10 cellular contexts compared by ENCODE assay signal in the genomic region with DNA sequence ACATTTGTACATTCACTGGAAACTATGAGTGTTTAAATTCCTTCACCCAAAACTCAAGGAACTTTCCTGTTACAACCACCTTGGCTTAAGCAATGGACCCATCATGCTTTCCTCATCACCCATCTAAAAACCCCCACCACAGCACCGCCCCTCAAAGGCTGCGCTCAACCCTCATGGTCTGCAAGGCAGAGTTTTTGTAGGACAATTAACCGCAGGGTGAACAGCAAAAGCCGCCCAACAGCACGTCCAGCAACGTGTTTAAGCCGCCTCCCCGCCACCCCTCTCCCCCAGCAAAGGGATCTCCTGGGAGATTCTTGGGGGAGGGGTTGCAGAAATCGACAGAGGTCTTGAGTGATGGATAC. TPM values are rescaled to one million over a fixed set of nuclear protein-coding genes. Genes with fewer than 3 reads are reported as not detected.
DNase-seq lines count a peak whose midpoint lies in the region; TF ChIP-seq lines count a peak whose summit lies in the region.
"Had no signal": no experiment of that assay in that cellular context is flagged by ENCODE, and none has a peak within 500 bp of the region (broad histone marks: within the 10 kb centered on the region; RNA-seq: fewer than 3 reads in every experiment).

No MANE protein-coding gene starts in this region.

- H3K36me3 ChIP-seq in ACC112 (ENCODE audit: insufficient read depth, low read length) = no peaks in the 10 kb centered on the region
- H3K36me3 ChIP-seq in HUES64 (ENCODE audit: insufficient read depth, low read length) = no peaks in the 10 kb centered on the region
- H3K36me3 ChIP-seq in esophagus (ENCODE audit: control insufficient read depth in 2 of 2, insufficient read depth in 2 of 2, low read length in 1 of 2) = no peaks in the 10 kb centered on the region

- no peak overlapping the region for H2AFZ ChIP-seq in ACC112 (ENCODE audit: low read length, unreplicated experiment)

- peak overlapping the region; percentile 57 for H3K9ac ChIP-seq in HUES64 (ENCODE audit: low read depth, low read length)

- H3K27ac Mint-ChIP-seq in nephron = peak overlapping the region; percentile 83 to 95 (median 94)
- H3K27ac Mint-ChIP-seq: activated CD4-positive, alpha-beta memory T cell treated with anti-CD3 and anti-CD28 coated beads for 36 hours; CD8-positive, alpha-beta T cell had no signal

- DNase-seq in RKO (ENCODE audit: low spot score) (no peak), NCI-H524 treated with DMSO at 0.1 percent for 48 hours (lab: John Stamatoyannopoulos, UW) (no peak), NCI-H2081 treated with DMSO at 0.1 percent for 48 hours (lab: John Stamatoyannopoulos, UW) (no peak), midbrain (lab: John Stamatoyannopoulos, UW) (no peak)
- DNase-seq: CD8-positive, alpha-beta T cell had no signal

- peaks cover 46% of the 10 kb centered on the region for H3K27me3 Mint-ChIP-seq in nephron (ENCODE audit: low read depth)

- H3K4me1 Mint-ChIP-seq in nephron = peaks cover 57% of the 10 kb centered on the region

- H3K27me3 ChIP-seq in ACC112 (ENCODE audit: insufficient read depth, low read length) (peaks cover 30% of the 10 kb centered on the region), HUES64 (ENCODE audit: insufficient read depth, low read length) (peaks cover 48% of the 10 kb centered on the region), esophagus (ENCODE audit: control insufficient read depth in 1 of 2, insufficient read depth in 2 of 2, low read length in 2 of 2) (peaks cover 2 to 3% of the 10 kb centered on the region in 2 donors)

- H3K4me3 ChIP-seq in ACC112 (ENCODE audit: low read depth, low read length) (peak overlapping the region; percentile 86), HUES64 (ENCODE audit: low read length) (peak overlapping the region; percentile 67), esophagus (ENCODE audit: low read depth in 1 of 2, low read length in 2 of 2) (peak overlapping the region in 1 of 2 donors; percentile 64)

- no peak overlapping the region for H3K27ac ChIP-seq in ACC112 (ENCODE audit: low read depth, low read length)
- no peak overlapping the region for H3K27ac ChIP-seq in HUES64 (ENCODE audit: low read depth, low read length)
- peak overlapping the region; percentile 10 to 48 for H3K27ac ChIP-seq in esophagus (ENCODE audit: low read depth in 2 of 2, low read length in 1 of 2)

- 3% methylated on average over 7 of the region's 9 CpGs for WGBS in HUES64
- 54 to 57% methylated on average over 9 of the region's 9 CpGs for WGBS in esophagus, 2 donors

- H3K36me3 Mint-ChIP-seq in nephron (ENCODE audit: low read depth) = no peaks in the 10 kb centered on the region
- H3K36me3 Mint-ChIP-seq: activated CD4-positive, alpha-beta memory T cell treated with anti-CD3 and anti-CD28 coated beads for 36 hours; CD8-positive, alpha-beta T cell had no signal

- peaks cover 5% of the 10 kb centered on the region for H3K79me2 ChIP-seq in ACC112 (ENCODE audit: control insufficient read depth, insufficient read depth, low read length, unreplicated experiment)

- H3K4me1 ChIP-seq in ACC112 (ENCODE audit: control insufficient read depth, insufficient read depth, low read length, unreplicated experiment) (peaks cover 4% of the 10 kb centered on the region), HUES64 (ENCODE audit: insufficient read depth, low read length) (peaks cover 36% of the 10 kb centered on the region), esophagus (ENCODE audit: control insufficient read depth in 2 of 2, insufficient read depth in 2 of 2, low read length in 1 of 2) (peaks cover 0 to 10% of the 10 kb centered on the region in 2 donors)

- peaks cover 7% of the 10 kb centered on the region for H3K9me3 Mint-ChIP-seq in nephron
- H3K9me3 Mint-ChIP-seq: activated CD4-positive, alpha-beta memory T cell treated with anti-CD3 and anti-CD28 coated beads for 36 hours; CD8-positive, alpha-beta T cell had no signal

- TF ChIP-seq CTCF in nephron (IDR thresholded peaks at IDR 0.05; ENCODE audit: unreplicated experiment in 3 of 3) = no peak

- H3K4me3 Mint-ChIP-seq in nephron = peak overlapping the region; percentile 89 to 96 (median 95)
- H3K4me3 Mint-ChIP-seq: activated CD4-positive, alpha-beta memory T cell treated with anti-CD3 and anti-CD28 coated beads for 36 hours; CD8-positive, alpha-beta T cell had no signal

- H3K9me3 ChIP-seq in HUES64 (ENCODE audit: insufficient read depth, low read depth, low read length) (peaks cover 2% of the 10 kb centered on the region; the same call in 1 of the 2 replicates), esophagus (ENCODE audit: control insufficient read depth in 2 of 2, insufficient read depth in 1 of 2, low read depth in 1 of 2, low read length in 1 of 2) (peaks cover 0 to 4% of the 10 kb centered on the region in 2 donors)

RNA-seq across cellular contexts. Expression of gene ROR2, which starts 2.0 kb away (rescaled TPM):
- 16.6 TPM for polyA plus RNA-seq in HUES64 (2013, experiment 1 of 2)
- polyA plus RNA-seq in HUES64 (2013, experiment 2 of 2) = 22.7 TPM
- 1 to 10 TPM; 1.7 to 3.6 TPM for polyA plus RNA-seq in esophagus

Comparison
In these comparisons a context has a peak if more than half of its experiments do, and no peak if none do; other contexts are left out.
1. H3K27ac ChIP-seq: peak in esophagus (2 of 2); none in ACC112 (single experiment) and HUES64 (single experiment).